Comparison of ENCODE assay signal across 8 cellular contexts in genomic region chr4:169270810-169271691, GRCh38. TPM values are rescaled to one million over a fixed set of nuclear protein-coding genes. Genes with fewer than 3 reads are reported as not detected.
DNase-seq lines count a peak whose midpoint lies in the region; ATAC-seq and TF ChIP-seq lines count a peak whose summit lies in the region.

Gene SH3RF1 (minus strand): TSS chr4:169270956. CDS start chr4:169269212, 1,744 bp downstream.

- no peaks in the 10 kb centered on the region for H3K9me3 Mint-ChIP-seq in activated B cell treated with CpG ODN at 0.5 μM for 24 hours

- peak within 1 kb of the TSS; percentile 94 for H3K9ac ChIP-seq in mucosa of stomach (ENCODE audit: low read length)

- no peak for TF ChIP-seq EP300 in suprapubic skin (IDR thresholded peaks at IDR 0.05)

- H3K4me1 ChIP-seq in BE2C (peaks cover 5% of the 10 kb centered on the region; the same call in 1 of the 2 replicates), esophagus squamous epithelium (peaks cover 0 to 55% (median 15%) of the 10 kb centered on the region in 3 donors), mucosa of stomach (ENCODE audit: control insufficient read depth, insufficient read depth, low read length) (peaks cover 18% of the 10 kb centered on the region), suprapubic skin (peaks cover 34% of the 10 kb centered on the region)

- H3K4me3 Mint-ChIP-seq in activated B cell treated with CpG ODN at 0.5 μM for 24 hours = peak within 1 kb of the TSS; percentile 89

- DNase-seq in BE2C (peak; percentile 88), NCI-H2029 (lab: John Stamatoyannopoulos, UW) (peak; percentile 38), activated B cell treated with CpG ODN at 0.5 μM for 24 hours (peak; percentile 56), esophagus squamous epithelium (lab: John Stamatoyannopoulos, UW) (peak; percentile 11), suprapubic skin (ENCODE audit: low spot score in 2 of 2) (peak; percentile 89 to 90)

- POLR2A ChIA-PET in activated B cell treated with CpG ODN at 0.5 μM for 24 hours (lab: Charles Lee) = interaction anchor here (0.5 to 1.5 kb wide), 2 partner anchors 169 to 261 kb away, joined by 3 to 5 read pairs; partner anchors contain the start of gene CBR4

- H3K36me3 Mint-ChIP-seq in activated B cell treated with CpG ODN at 0.5 μM for 24 hours (ENCODE audit: low read depth) = no peaks in the 10 kb centered on the region

- intact Hi-C loops in activated B cell treated with CpG ODN at 0.5 μM for 24 hours (cut with micrococcal nuclease) (loop anchor here (1.0 to 10.0 kb wide), 7 partner anchors 174 to 954 kb away; partner anchors contain the start of genes CBR4, DDX60, DDX60L and MFAP3L), esophagus squamous epithelium (cut with DNase I) (no loop called here)

- H3K27me3 Mint-ChIP-seq in activated B cell treated with CpG ODN at 0.5 μM for 24 hours = peaks cover 4% of the 10 kb centered on the region

- H3K9me3 ChIP-seq in BE2C (no peaks in the 10 kb centered on the region), esophagus squamous epithelium (no peaks in the 10 kb centered on the region), mucosa of stomach (ENCODE audit: control insufficient read depth, low read length) (no peaks in the 10 kb centered on the region), suprapubic skin (no peaks in the 10 kb centered on the region)

- peak within 1 kb of the TSS; percentile 84 for H3K4me3 ChIP-seq in BE2C (ENCODE audit: low read depth, low read length)
- peak within 1 kb of the TSS; percentile 70 to 94 (median 87) for H3K4me3 ChIP-seq in esophagus squamous epithelium
- peak within 1 kb of the TSS; percentile 84 for H3K4me3 ChIP-seq in mucosa of stomach (ENCODE audit: low read length)
- H3K4me3 ChIP-seq in suprapubic skin = peak within 1 kb of the TSS; percentile 93

- H3K4me1 Mint-ChIP-seq in activated B cell treated with CpG ODN at 0.5 μM for 24 hours = peaks cover 25% of the 10 kb centered on the region

- 0% methylated on average over 7 of the region's 110 CpGs; no CpG with 5 or more reads in 1 of the 2 donors for WGBS in esophagus squamous epithelium, 2 donors
- 5% methylated on average over 4 of the region's 110 CpGs for WGBS in suprapubic skin

- H3K27ac Mint-ChIP-seq in activated B cell treated with CpG ODN at 0.5 μM for 24 hours = peak within 1 kb of the TSS; percentile 75

- CTCF ChIA-PET in activated B cell treated with CpG ODN at 0.5 μM for 24 hours (lab: Charles Lee) = no interaction called here

- H3K36me3 ChIP-seq in BE2C (peaks cover 2% of the 10 kb centered on the region; the same call in 1 of the 2 replicates), esophagus squamous epithelium (no peaks in the 10 kb centered on the region), mucosa of stomach (ENCODE audit: control insufficient read depth, insufficient read depth, low read length) (no peaks in the 10 kb centered on the region), suprapubic skin (no peaks in the 10 kb centered on the region)

- ATAC-seq in GM18508 (IDR thresholded peaks at IDR 0.05; ENCODE audit: insufficient read depth, unreplicated experiment) = peak; percentile 29
- ATAC-seq in HG02884 (IDR thresholded peaks at IDR 0.05; ENCODE audit: unreplicated experiment) = peak; percentile 51
- ATAC-seq in activated B cell treated with CpG ODN at 0.5 μM for 24 hours (ENCODE audit: low read depth) = peak; percentile 60

- TF ChIP-seq POLR2A in esophagus squamous epithelium (IDR thresholded peaks at IDR 0.05) (peak in 3 of 4 donors; percentile 46 to 90 (median 84)), suprapubic skin (IDR thresholded peaks at IDR 0.05) (peak in 1 of 2 donors; percentile 72)

- peak within 1 kb of the TSS; percentile 83 to 91 (median 89) for H3K27ac ChIP-seq in esophagus squamous epithelium
- peak within 1 kb of the TSS; percentile 94 for H3K27ac ChIP-seq in suprapubic skin

- no peak for TF ChIP-seq CTCF in BE2C (IDR thresholded peaks at IDR 0.05; ENCODE audit: low read depth, low read length)
- no peak for TF ChIP-seq CTCF in activated B cell treated with CpG ODN at 0.5 μM for 24 hours (IDR thresholded peaks at IDR 0.05)
- peak in 4 of 6 experiments; percentile 16 to 42 (median 34) for TF ChIP-seq CTCF in esophagus squamous epithelium (IDR thresholded peaks at IDR 0.05)
- TF ChIP-seq CTCF in suprapubic skin (IDR thresholded peaks at IDR 0.05) = peak in 1 of 2 donors; percentile 24

- H3K27me3 ChIP-seq in BE2C = no peaks in the 10 kb centered on the region
- H3K27me3 ChIP-seq in esophagus squamous epithelium = peaks cover 0 to 11% (median 0%) of the 10 kb centered on the region in 4 donors
- H3K27me3 ChIP-seq in mucosa of stomach (ENCODE audit: control insufficient read depth, insufficient read depth, low read length) = no peaks in the 10 kb centered on the region
- H3K27me3 ChIP-seq in suprapubic skin = no peaks in the 10 kb centered on the region

RNA-seq across cellular contexts. Expression of gene SH3RF1, which starts in this region (rescaled TPM):
- polyA plus RNA-seq in BE2C (2012; ENCODE audit: insufficient read depth, insufficient read length, low read depth) = 19.2 TPM
- total RNA-seq in activated B cell treated with CpG ODN at 0.5 μM for 24 hours (6.9 and 7.1 TPM in 2 replicates), esophagus squamous epithelium (1 to 10 TPM; 3.9 to 9.3 (median 5.7) TPM), suprapubic skin (10 to 100 TPM; 10.8 to 18.1 (median 15.0) TPM)

Comparison
In these comparisons a context has a peak if more than half of its experiments do, and no peak if none do; other contexts are left out.
1. Peak in every context shown above with its lines: DNase-seq, ATAC-seq, H3K4me3 ChIP-seq and H3K27ac ChIP-seq.
2. DNase-seq: peak in every context shown above with its lines; median percentile 90 in suprapubic skin; 88 in BE2C; 56 in activated B cell treated with CpG ODN at 0.5 μM for 24 hours; 38 in NCI-H2029; 11 in esophagus squamous epithelium.
3. CTCF ChIP-seq: peak in esophagus squamous epithelium (4 of 6); none in BE2C (single experiment) and activated B cell treated with CpG ODN at 0.5 μM for 24 hours (single experiment).